In the genomic region with DNA sequence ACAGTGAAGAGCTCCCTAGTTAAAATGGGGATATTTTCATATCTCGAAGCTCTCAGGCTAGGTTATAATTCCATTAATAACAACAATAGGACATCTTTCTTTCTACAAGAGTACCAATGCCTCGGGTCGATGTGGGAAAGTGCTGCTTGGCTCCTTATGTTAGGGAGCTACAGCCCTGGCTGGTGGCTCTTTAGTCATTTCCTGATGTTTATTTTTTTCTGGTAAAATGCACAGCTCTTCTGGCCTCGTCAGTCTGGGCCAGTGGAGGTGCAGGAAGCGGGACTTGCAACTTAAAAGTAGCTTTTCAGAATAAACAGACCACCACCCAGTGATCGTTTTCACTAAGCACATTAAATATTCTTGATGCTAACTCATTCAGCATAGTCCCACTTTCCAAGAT, we compare ENCODE assay signal across 1 cellular context.
TF ChIP-seq lines count a peak whose summit lies in the region.

No MANE protein-coding gene starts in this region.

TF ChIP-seq in SK-N-SH treated with all-trans-retinoic acid at 6 μM for 48 hours, 23 proteins besides CTCF, POLR2A, EP300 and RAD21 (continued from another document):
- TF ChIP-seq POU6F1 (CRISPR knock-in tag; IDR thresholded peaks at IDR 0.05; ENCODE audit: borderline replicate concordance, low read depth) (no peak), RARB (CRISPR knock-in tag; IDR thresholded peaks at IDR 0.05) (no peak), ARNTL (CRISPR knock-in tag; IDR thresholded peaks at IDR 0.05; ENCODE audit: borderline replicate concordance, low read depth) (no peak), CSRNP3 (CRISPR knock-in tag; IDR thresholded peaks at IDR 0.05) (no peak), SNAI2 (CRISPR knock-in tag; IDR thresholded peaks at IDR 0.05) (no peak), GLIS3 (CRISPR knock-in tag; IDR thresholded peaks at IDR 0.05) (no peak), ZNF565 (CRISPR knock-in tag; conservative IDR thresholded peaks at IDR 0.05; ENCODE audit: low read depth) (no peak), CSDC2 (CRISPR knock-in tag; IDR thresholded peaks at IDR 0.05) (no peak), TOX (CRISPR knock-in tag; IDR thresholded peaks at IDR 0.05; ENCODE audit: borderline replicate concordance) (no peak), ZNF70 (CRISPR knock-in tag; IDR thresholded peaks at IDR 0.05) (no peak), ESRRG (CRISPR knock-in tag; IDR thresholded peaks at IDR 0.05) (no peak), OSR1 (CRISPR knock-in tag; IDR thresholded peaks at IDR 0.05) (no peak), ZC3H10 (CRISPR knock-in tag; IDR thresholded peaks at IDR 0.05) (no peak), PATZ1 (CRISPR knock-in tag; IDR thresholded peaks at IDR 0.05; ENCODE audit: borderline replicate concordance) (no peak), BACH2 (CRISPR knock-in tag; IDR thresholded peaks at IDR 0.05; ENCODE audit: borderline replicate concordance) (no peak), PPARA (CRISPR knock-in tag; IDR thresholded peaks at IDR 0.05; ENCODE audit: borderline replicate concordance) (no peak)
- TF ChIP-seq, protein P1, sequence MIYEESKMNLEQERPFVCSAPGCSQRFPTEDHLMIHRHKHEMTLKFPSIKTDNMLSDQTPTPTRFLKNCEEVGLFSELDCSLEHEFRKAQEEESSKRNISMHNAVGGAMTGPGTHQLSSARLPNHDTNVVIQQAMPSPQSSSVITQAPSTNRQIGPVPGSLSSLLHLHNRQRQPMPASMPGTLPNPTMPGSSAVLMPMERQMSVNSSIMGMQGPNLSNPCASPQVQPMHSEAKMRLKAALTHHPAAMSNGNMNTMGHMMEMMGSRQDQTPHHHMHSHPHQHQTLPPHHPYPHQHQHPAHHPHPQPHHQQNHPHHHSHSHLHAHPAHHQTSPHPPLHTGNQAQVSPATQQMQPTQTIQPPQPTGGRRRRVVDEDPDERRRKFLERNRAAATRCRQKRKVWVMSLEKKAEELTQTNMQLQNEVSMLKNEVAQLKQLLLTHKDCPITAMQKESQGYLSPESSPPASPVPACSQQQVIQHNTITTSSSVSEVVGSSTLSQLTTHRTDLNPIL (CRISPR knock-in tag; IDR thresholded peaks at IDR 0.05; ENCODE audit: low read depth), result no peak
